29 cellular contexts compared by ENCODE assay signal in genomic region chr22:22150457-22150856, GRCh38.
"Had no signal": no experiment of that assay in that cellular context is flagged by ENCODE, and none has a peak within 500 bp of the region (broad histone marks: within the 10 kb centered on the region; RNA-seq: fewer than 3 reads in every experiment).

No MANE protein-coding gene starts in this region.

- H3K4me3 Mint-ChIP-seq: dendritic cell treated with granulocyte-macrophage colony-stimulating factor and Interleukin-4, amounts not matched to agents 40 ng/mL and 50 ng/mL, for 4 days; effector memory CD8-positive, alpha-beta T cell; endodermal cell had no signal

- H3K4me1 ChIP-seq: colonic mucosa, esophagus muscularis mucosa, esophagus squamous epithelium, foreskin keratinocyte, gastrocnemius medialis, gastroesophageal sphincter, heart left ventricle, heart right ventricle had no signal

- H3K27ac ChIP-seq: colonic mucosa, coronary artery, dorsolateral prefrontal cortex, epithelial cell of prostate, esophagus muscularis mucosa, esophagus squamous epithelium, foreskin keratinocyte, gastrocnemius medialis, gastroesophageal sphincter, heart left ventricle, heart right ventricle had no signal

- DNase-seq: colonic mucosa; cortex of kidney; dermis blood vessel endothelial cell; dorsolateral prefrontal cortex; effector CD4-positive, alpha-beta T cell; effector CD8-positive, alpha-beta T cell; effector memory CD4-positive, alpha-beta T cell; effector memory CD8-positive, alpha-beta T cell; endodermal cell; erythroblast; esophagus squamous epithelium; foreskin fibroblast; foreskin keratinocyte; foreskin melanocyte; gastrocnemius medialis; glutamatergic neuron; head of caudate nucleus; heart left ventricle; heart right ventricle had no signal

- H3K9me3 ChIP-seq: colonic mucosa, esophagus muscularis mucosa, esophagus squamous epithelium, gastrocnemius medialis, gastroesophageal sphincter, heart left ventricle, heart right ventricle had no signal

- H3K27ac Mint-ChIP-seq: dendritic cell treated with granulocyte-macrophage colony-stimulating factor and Interleukin-4, amounts not matched to agents 40 ng/mL and 50 ng/mL, for 4 days; effector memory CD8-positive, alpha-beta T cell; endodermal cell had no signal

- H3K9me3 Mint-ChIP-seq: dendritic cell treated with granulocyte-macrophage colony-stimulating factor and Interleukin-4, amounts not matched to agents 40 ng/mL and 50 ng/mL, for 4 days; effector memory CD8-positive, alpha-beta T cell; endodermal cell had no signal

- H3K36me3 ChIP-seq: colonic mucosa, esophagus muscularis mucosa, esophagus squamous epithelium, gastrocnemius medialis, gastroesophageal sphincter, heart left ventricle, heart right ventricle had no signal

- H3K27me3 ChIP-seq: colonic mucosa had no signal

- FAIRE-seq: colon, endometrium, endothelial cell of umbilical vein, frontal cortex had no signal

- H3K4me1 Mint-ChIP-seq: endodermal cell had no signal

- ATAC-seq: effector memory CD8-positive, alpha-beta T cell; esophagus mucosa; foreskin keratinocyte; gastrocnemius medialis; gastroesophageal sphincter; heart left ventricle; heart right ventricle had no signal

- H3K4me3 ChIP-seq: colonic mucosa, coronary artery, dorsolateral prefrontal cortex, esophagus muscularis mucosa, esophagus squamous epithelium, gastrocnemius medialis, gastroesophageal sphincter, heart left ventricle, heart right ventricle had no signal
